Comparison of ENCODE assay signal across 22 cellular contexts in genomic region chr13:46726347-46726746, GRCh38.
"Had no signal": no experiment of that assay in that cellular context is flagged by ENCODE, and none has a peak within 500 bp of the region (broad histone marks: within the 10 kb centered on the region; RNA-seq: fewer than 3 reads in every experiment).

No MANE protein-coding gene starts in this region.

- H3K4me3 Mint-ChIP-seq: activated T-cell treated with anti-CD3 and anti-CD28 coated beads, Interleukin-2, amount 50 U/mL, for 4 hours; activated T-helper 17 cell treated with anti-CD3 and anti-CD28 coated beads, Interleukin-2, amount 50 U/mL, for 72 hours; mesothelial cell of epicardium; naive thymus-derived CD8-positive, alpha-beta T cell had no signal

- H3K9me3 ChIP-seq: gastrocnemius medialis, testis, transverse colon had no signal

- DNase-seq: activated CD4-positive, alpha-beta T cell treated with anti-CD3 and anti-CD28 coated beads, Interleukin-2, amount 50 U/mL, for 1 hour; activated CD4-positive, CD25-positive, alpha-beta regulatory T cell treated with anti-CD3 and anti-CD28 coated beads, Interleukin-2, amount 50 U/mL, for 72 hours; activated gamma-delta T cell treated with Interleukin-2 at 50 U/mL for 16 hours; activated naive CD4-positive, alpha-beta T cell treated with anti-CD3 and anti-CD28 coated beads, Interleukin-2, amount 50 U/mL, for 16 hours; activated T-cell treated with anti-CD3 and anti-CD28 coated beads, Interleukin-2, amount 50 U/mL, for 4 hours; dermis blood vessel endothelial cell; effector CD4-positive, alpha-beta T cell; gastrocnemius medialis; glutamatergic neuron; left cardiac atrium; left ventricle myocardium superior; naive thymus-derived CD8-positive, alpha-beta T cell; posterior cingulate gyrus; stimulated activated CD4-positive, alpha-beta T cell treated with anti-CD3 and anti-CD28 coated beads, Interleukin-15, amount 100 ng/mL, for 24 hours; stimulated activated CD4-positive, alpha-beta T cell treated with anti-CD3 and anti-CD28 coated beads, Interleukin-2, amount 100 ng/mL, for 24 hours; stimulated activated naive CD4-positive, alpha-beta T cell; SW 1271; testis; transverse colon had no signal

- H3K9me3 Mint-ChIP-seq: activated T-cell treated with anti-CD3 and anti-CD28 coated beads, Interleukin-2, amount 50 U/mL, for 4 hours; activated T-helper 17 cell treated with anti-CD3 and anti-CD28 coated beads, Interleukin-2, amount 50 U/mL, for 72 hours; naive thymus-derived CD8-positive, alpha-beta T cell had no signal

- H3K27ac Mint-ChIP-seq: activated T-helper 17 cell treated with anti-CD3 and anti-CD28 coated beads, Interleukin-2, amount 50 U/mL, for 72 hours had no signal

- H3K4me1 Mint-ChIP-seq: activated T-helper 17 cell treated with anti-CD3 and anti-CD28 coated beads, Interleukin-2, amount 50 U/mL, for 72 hours had no signal

- ATAC-seq: activated T-cell treated with anti-CD3 and anti-CD28 coated beads, Interleukin-2, amount 50 U/mL, for 4 hours; activated T-helper 17 cell treated with anti-CD3 and anti-CD28 coated beads, Interleukin-2, amount 50 U/mL, for 72 hours; gastrocnemius medialis; left cardiac atrium; left ventricle myocardium superior; naive thymus-derived CD8-positive, alpha-beta T cell; right cardiac atrium had no signal

- H3K27me3 Mint-ChIP-seq: activated T-helper 17 cell treated with anti-CD3 and anti-CD28 coated beads, Interleukin-2, amount 50 U/mL, for 72 hours; naive thymus-derived CD8-positive, alpha-beta T cell had no signal
